ENCODE assay signal across 18 cellular contexts in the genomic region with DNA sequence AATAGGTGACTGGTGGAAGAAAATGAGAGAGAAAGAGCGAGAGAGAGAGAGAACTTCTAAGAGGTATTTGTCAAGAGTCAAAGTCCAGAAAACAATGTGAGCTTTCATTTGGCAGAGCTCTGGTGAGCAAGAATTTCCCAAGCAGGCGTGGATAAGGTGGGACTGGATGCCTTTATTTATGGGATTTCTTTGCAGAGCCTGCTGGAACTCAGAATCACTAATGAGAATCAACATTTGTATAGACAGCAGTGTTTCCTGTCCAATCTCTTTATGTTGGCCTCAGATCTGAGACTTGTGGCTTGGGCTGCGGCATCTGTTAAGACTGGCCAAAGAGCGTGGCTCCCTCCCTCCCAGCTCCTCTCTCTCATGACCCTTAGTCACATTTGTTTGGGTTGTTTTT.
DNase-seq lines count a peak whose midpoint lies in the region; TF ChIP-seq lines count a peak whose summit lies in the region.
"Had no signal": no experiment of that assay in that cellular context is flagged by ENCODE, and none has a peak within 500 bp of the region (broad histone marks: within the 10 kb centered on the region; RNA-seq: fewer than 3 reads in every experiment).

No MANE protein-coding gene starts in this region.

- no peak for TF ChIP-seq CTCF in cardiac fibroblast (IDR thresholded peaks at IDR 0.05; ENCODE audit: low read depth, low read length)

- DNase-seq in HT1080 (ENCODE audit: low read depth), result peak; percentile 50
- DNase-seq in cardiac fibroblast (ENCODE audit: low read depth in 2 of 2), result peak; percentile 30 to 39
- DNase-seq in left kidney (ENCODE audit: low read depth, low spot score), result peak; percentile 37
- DNase-seq in smooth muscle cell of the brain vasculature (ENCODE audit: low read depth, low spot score), result peak; percentile 54
- no peak for DNase-seq in NCI-H774 (lab: John Stamatoyannopoulos, UW)
- DNase-seq in cerebellar nuclear complex (lab: John Stamatoyannopoulos, UW), result no peak
- DNase-seq in activated gamma-delta T cell treated with Interleukin-2 at 50 U/mL for 16 hours, result no peak
- DNase-seq: activated CD4-positive, CD25-positive, alpha-beta regulatory T cell; activated effector memory CD4-positive, alpha-beta T cell treated with Interleukin-2 at 50 U/mL for 16 hours; aorta; C1 segment of cervical spinal cord; DND-41; IMR-90; NCI-H1105; sigmoid colon; stimulated activated CD4-positive, alpha-beta T cell treated with anti-CD3 and anti-CD28 coated beads, Interleukin-4, amount 100 ng/mL, for 1 hour; testis had no signal

- no peak overlapping the region for H3K4me3 ChIP-seq in cardiac fibroblast (replicated peaks in 1 of 2; ENCODE audit: low read depth in 2 of 2, low read length in 2 of 2)
- H3K4me3 ChIP-seq: lung, sigmoid colon, testis had no signal

Comparison
In these comparisons a context has a peak if more than half of its experiments do, and no peak if none do; other contexts are left out.
1. DNase-seq: peak in HT1080 (single experiment), cardiac fibroblast (2 of 2), left kidney (single experiment) and smooth muscle cell of the brain vasculature (single experiment); none in NCI-H774 (single experiment), cerebellar nuclear complex (0 of 2) and activated gamma-delta T cell treated with Interleukin-2 at 50 U/mL for 16 hours (single experiment).